ENCODE assay signal across 22 cellular contexts in the genomic region with DNA sequence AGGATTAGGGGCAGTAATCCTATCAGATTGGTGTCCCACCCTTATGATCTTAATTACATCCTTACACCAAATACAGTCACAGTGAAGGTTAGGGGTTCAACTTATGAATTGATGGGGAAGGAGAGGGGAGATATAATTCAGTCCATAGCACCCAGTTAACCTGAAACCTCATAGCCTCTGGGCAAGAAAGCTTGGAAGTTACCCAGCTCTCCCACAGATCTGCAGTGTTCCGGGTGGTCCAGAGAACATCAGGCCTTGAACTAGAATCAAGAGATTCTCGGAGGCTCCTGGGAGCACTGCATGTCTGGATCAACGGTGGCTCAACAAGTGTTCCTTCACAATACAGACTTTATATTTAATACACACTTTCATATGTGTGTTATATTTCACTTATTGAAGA.
DNase-seq lines count a peak whose midpoint lies in the region; ATAC-seq and TF ChIP-seq lines count a peak whose summit lies in the region.
"Had no signal": no experiment of that assay in that cellular context is flagged by ENCODE, and none has a peak within 500 bp of the region (broad histone marks: within the 10 kb centered on the region; RNA-seq: fewer than 3 reads in every experiment).

No MANE protein-coding gene starts in this region.

- TF ChIP-seq CTCF in epithelial cell of esophagus (IDR thresholded peaks at IDR 0.05; ENCODE audit: insufficient read depth, low read depth, low read length, missing control alignments): no peak
- no peak for TF ChIP-seq CTCF in spleen (IDR thresholded peaks at IDR 0.05 in 8 of 11, conservative IDR thresholded peaks at IDR 0.05 in 3 of 11)

- no peaks in the 10 kb centered on the region for H3K36me3 ChIP-seq in spleen
- H3K36me3 ChIP-seq: left ventricle myocardium inferior, uterus had no signal

- H3K27ac ChIP-seq in spleen: peak overlapping the region in 5 of 8 donors; percentile 16 to 81 (median 52)
- H3K27ac ChIP-seq: left ventricle myocardium inferior, uterus had no signal

- peaks cover 0 to 4% (median 0%) of the 10 kb centered on the region in 8 donors for H3K9me3 ChIP-seq in spleen
- H3K9me3 ChIP-seq: left ventricle myocardium inferior, uterus had no signal

- TF ChIP-seq POLR2A in spleen (IDR thresholded peaks at IDR 0.05): no peak

- peaks cover 0 to 18% (median 0%) of the 10 kb centered on the region in 6 donors for H3K4me1 ChIP-seq in spleen
- H3K4me1 ChIP-seq: left ventricle myocardium inferior, uterus had no signal

- no peak for ATAC-seq in GM21528 (IDR thresholded peaks at IDR 0.05; ENCODE audit: low FRiP score, unreplicated experiment)
- ATAC-seq: activated naive CD8-positive, alpha-beta T cell treated with anti-CD3 and anti-CD28 coated beads, Interleukin-2, amount 50 U/mL, for 24 hours; HepG2; naive thymus-derived CD8-positive, alpha-beta T cell; stimulated activated memory B cell treated with anti-CD40 and anti-IgM and Interleukin-4, amounts not matched to agents 10 μg/mL and 1 μg/mL and 100 μg/mL, for 72 hours; WTC11 had no signal

- no peak overlapping the region for H3K4me3 ChIP-seq in epithelial cell of esophagus (ENCODE audit: low read length)
- no peak overlapping the region for H3K4me3 ChIP-seq in spleen
- H3K4me3 ChIP-seq: left ventricle myocardium inferior, uterus had no signal

- H3K27me3 ChIP-seq in spleen (replicated peaks in 1 of 7): no peaks in the 10 kb centered on the region
- H3K27me3 ChIP-seq: uterus had no signal

- intact Hi-C loops in spleen (cut with DNase I; ENCODE audit: low total_unique reads): no loop called here

- 66 to 94% (median 77%) methylated on average over 3 of the region's 3 CpGs for WGBS in spleen, 5 donors

- peak; percentile 43 for DNase-seq in EL
- peak; percentile 68 for DNase-seq in M059J (ENCODE audit: low read depth)
- peak; percentile 28 for DNase-seq in epithelial cell of esophagus (ENCODE audit: low read depth)
- DNase-seq in spleen: no peak
- no peak for DNase-seq in NK-92 treated with Interleukin-12 subunit alpha and Interleukin-12 subunit beta, amount 100 ng/mL, for 24 hours (lab: John Stamatoyannopoulos, UW)
- DNase-seq in activated T-cell treated with anti-CD3 and anti-CD28 coated beads for 4 hours: no peak
- DNase-seq: activated CD4-positive, alpha-beta memory T cell treated with anti-CD3 and anti-CD28 coated beads for 36 hours; activated effector memory CD4-positive, alpha-beta T cell treated with anti-CD3 and anti-CD28 coated beads, Interleukin-2, amount 50 U/mL, for 16 hours; activated naive CD8-positive, alpha-beta T cell treated with anti-CD3 and anti-CD28 coated beads, Interleukin-2, amount 50 U/mL, for 24 hours; CD8-positive, alpha-beta memory T cell; H7; left ventricle myocardium inferior; naive thymus-derived CD8-positive, alpha-beta T cell; NCI-H1092; NCI-H187 treated with DMSO at 0.1 percent for 48 hours; Right ventricle myocardium superior; stimulated activated CD4-positive, alpha-beta T cell treated with anti-CD3 and anti-CD28 coated beads, Interleukin-4, amount 100 ng/mL, for 1 hour; uterus had no signal

Comparison
In these comparisons a context has a peak if more than half of its experiments do, and no peak if none do; other contexts are left out.
1. DNase-seq: peak in EL (single experiment), M059J (single experiment) and epithelial cell of esophagus (single experiment); none in spleen (single experiment), NK-92 treated with Interleukin-12 subunit alpha and Interleukin-12 subunit beta, amount 100 ng/mL, for 24 hours (single experiment) and activated T-cell treated with anti-CD3 and anti-CD28 coated beads for 4 hours (single experiment).